In genomic region chr1:173122958-173123852, GRCh38 we compare ENCODE assay signal across 8 cellular contexts.
A peak's percentile ranks its signal among the peaks of the same experiment; 100 is the strongest.
DNase-seq lines count a peak whose midpoint lies in the region; ATAC-seq and TF ChIP-seq lines count a peak whose summit lies in the region.

No MANE protein-coding gene starts in this region.

- POLR2A ChIA-PET in Caco-2 (lab: Charles Lee): interaction anchor here (0.6 kb wide), 1 partner anchor 147 kb away, joined by 4 read pairs; no protein-coding TSS in a partner anchor
- POLR2A ChIA-PET in IMR-90 (lab: Charles Lee; ENCODE audit: unreplicated experiment): interaction anchor here (0.5 to 1.5 kb wide), 8 partner anchors 10 to 297 kb away, joined by 3 to 6 read pairs (median 4); no protein-coding TSS in a partner anchor

- H2BK20ac ChIP-seq in IMR-90 (ENCODE audit: low read depth, low read length): peak overlapping the region; percentile 94

- H4K91ac ChIP-seq in IMR-90 (ENCODE audit: insufficient read depth, low read depth, low read length): peak overlapping the region; percentile 96

- TF ChIP-seq CTCF in Caco-2 (IDR thresholded peaks at IDR 0.05; ENCODE audit: insufficient read depth in 1 of 2, low read depth in 1 of 2, low read length in 1 of 2, severe bottlenecking in 1 of 2, unreplicated experiment in 1 of 2): no peak
- TF ChIP-seq CTCF in IMR-90 (conservative IDR thresholded peaks at IDR 0.05; ENCODE audit: low read depth, low read length): no peak
- TF ChIP-seq CTCF in ascending aorta (IDR thresholded peaks at IDR 0.05): no peak
- no peak for TF ChIP-seq CTCF in progenitor cell of endocrine pancreas (IDR thresholded peaks at IDR 0.05; ENCODE audit: unreplicated experiment)

- peak overlapping the region; percentile 76 for H3K9ac ChIP-seq in IMR-90 (ENCODE audit: low read depth, low read length)

- H4K5ac ChIP-seq in IMR-90 (ENCODE audit: low read depth, low read length): peak overlapping the region; percentile 94

- peak overlapping the region; percentile 50 for H2AK9ac ChIP-seq in IMR-90 (replicated peaks; ENCODE audit: low read depth, low read length, poor library complexity)

- TSS peak; percentile 83 for BruUV-seq in Caco-2 (replicated peaks; lab: Mats Ljungman, UMichigan)
- BruUV-seq in IMR-90 (replicated peaks; lab: Mats Ljungman, UMichigan): no TSS peak

- H3K27me3 ChIP-seq in Caco-2 (replicated peaks; ENCODE audit: control insufficient read depth, insufficient read depth, low read length) (no peaks in the 10 kb centered on the region), IMR-90 (ENCODE audit: control insufficient read depth, insufficient read depth, low read length) (no peaks in the 10 kb centered on the region), ascending aorta (no peaks in the 10 kb centered on the region)

- H3K4me1 Mint-ChIP-seq in Caco-2 (ENCODE audit: low read depth, unreplicated experiment) (peaks cover 53% of the 10 kb centered on the region), progenitor cell of endocrine pancreas (ENCODE audit: low read depth) (peaks cover 37% of the 10 kb centered on the region)

- 10% methylated on average over 2 of the region's 12 CpGs; no CpG with 5 or more reads in 1 of the 2 experiments for WGBS in IMR-90 (ENCODE audit: extremely low coverage in 2 of 2, insufficient read length in 1 of 2), 2 experiments

- no peaks in the 10 kb centered on the region for H4K20me1 ChIP-seq in IMR-90 (ENCODE audit: insufficient read depth, low read length)

- peak overlapping the region; percentile 89 for H3K18ac ChIP-seq in IMR-90 (ENCODE audit: low read depth, low read length)

- H2AFZ ChIP-seq in IMR-90 (replicated peaks; ENCODE audit: low read length, poor library complexity): peak overlapping the region; percentile 88

- H3K23ac ChIP-seq in IMR-90 (ENCODE audit: low read depth, low read length): peak overlapping the region; percentile 95

- H3K9me3 ChIP-seq in Caco-2: peaks cover 5% of the 10 kb centered on the region; the same call in 1 of the 2 replicates
- H3K9me3 ChIP-seq in IMR-90 (ENCODE audit: control insufficient read depth, insufficient read depth, low read length): no peaks in the 10 kb centered on the region
- H3K9me3 ChIP-seq in ascending aorta: no peaks in the 10 kb centered on the region

- H3K4me1 ChIP-seq in Caco-2 (peaks cover 51% of the 10 kb centered on the region), IMR-90 (ENCODE audit: control insufficient read depth, insufficient read depth, low read length) (peaks cover 8% of the 10 kb centered on the region), ascending aorta (peaks cover 0 to 12% of the 10 kb centered on the region in 2 donors)

- no peaks in the 10 kb centered on the region for H3K27me3 Mint-ChIP-seq in Caco-2 (ENCODE audit: insufficient read depth, unreplicated experiment)
- H3K27me3 Mint-ChIP-seq in progenitor cell of endocrine pancreas: no peaks in the 10 kb centered on the region

- no peaks in the 10 kb centered on the region for H3K79me1 ChIP-seq in IMR-90 (ENCODE audit: low read depth in 1 of 2, low read length in 2 of 2)

- peaks cover 4% of the 10 kb centered on the region; the same call in 1 of the 2 replicates for H3K9me1 ChIP-seq in IMR-90 (ENCODE audit: insufficient read depth, low read length)

- TF ChIP-seq RAD21 in IMR-90 (IDR thresholded peaks at IDR 0.05; ENCODE audit: low read length): peak; percentile 9; the same call in 1 of the 2 replicates

- peak overlapping the region; percentile 97 for H2BK120ac ChIP-seq in IMR-90 (ENCODE audit: low read depth, low read length)

- in situ Hi-C loops in IMR-90 (cut with MboI; ENCODE audit: low sequenced_read_pairs): loop anchor here (10.0 kb wide), 1 partner anchor 58 kb away; no protein-coding TSS in a partner anchor

- CTCF ChIA-PET in Caco-2 (lab: Charles Lee) (interaction anchor here (1.1 to 1.2 kb wide), 2 partner anchors 9 to 147 kb away, joined by 3 to 5 read pairs; no protein-coding TSS in a partner anchor), IMR-90 (lab: Yijun Ruan, JAX) (interaction anchor here (0.5 to 1.8 kb wide), 7 partner anchors 56 to 306 kb away, joined by 3 to 6 read pairs (median 3); no protein-coding TSS in a partner anchor)

- H3K27ac Mint-ChIP-seq in Caco-2 (ENCODE audit: unreplicated experiment): peak overlapping the region; percentile 93
- peak overlapping the region; percentile 91 for H3K27ac Mint-ChIP-seq in progenitor cell of endocrine pancreas

- H3K36me3 Mint-ChIP-seq in Caco-2 (ENCODE audit: insufficient read depth, unreplicated experiment): peaks cover 7% of the 10 kb centered on the region
- peaks cover 2% of the 10 kb centered on the region for H3K36me3 Mint-ChIP-seq in progenitor cell of endocrine pancreas (ENCODE audit: insufficient read depth)

- peak overlapping the region; percentile 86 for H3K56ac ChIP-seq in IMR-90 (ENCODE audit: extremely low read depth, insufficient read depth, low read length)

- H3K36me3 ChIP-seq in Caco-2 (ENCODE audit: control insufficient read depth, insufficient read depth, low read length) (no peaks in the 10 kb centered on the region), IMR-90 (ENCODE audit: control insufficient read depth, insufficient read depth, low read length) (no peaks in the 10 kb centered on the region), ascending aorta (no peaks in the 10 kb centered on the region)

- H3K4me3 ChIP-seq in Caco-2 (ENCODE audit: low read depth, low read length) (no peak overlapping the region), IMR-90 (ENCODE audit: insufficient read depth, low read depth, low read length) (peak overlapping the region; percentile 27), ascending aorta (peak overlapping the region; percentile 33 to 52)

- H3K27ac ChIP-seq in IMR-90 (ENCODE audit: insufficient read depth, low read length): peak overlapping the region; percentile 87
- peak overlapping the region; percentile 59 to 62 for H3K27ac ChIP-seq in ascending aorta

- ATAC-seq in IMR-90 (ENCODE audit: low read depth) (peak; percentile 85), GM19452 (IDR thresholded peaks at IDR 0.05; ENCODE audit: unreplicated experiment) (no peak)

- H2BK5ac ChIP-seq in IMR-90 (ENCODE audit: low read depth, low read length, poor library complexity, severe bottlenecking): peak overlapping the region; percentile 88

- DNase-seq in Caco-2: peak; percentile 82 to 91
- DNase-seq in IMR-90: peak; percentile 95
- DNase-seq in ascending aorta (ENCODE audit: low spot score in 2 of 2): peak; percentile 13 to 82
- peak; percentile 63 for DNase-seq in hepatic stellate cell (ENCODE audit: low spot score)
- DNase-seq in progenitor cell of endocrine pancreas (ENCODE audit: low spot score, unreplicated experiment): no peak
- no peak for DNase-seq in NCI-H446 (lab: John Stamatoyannopoulos, UW)
- DNase-seq in NCI-H446 treated with DMSO at 0.1 percent for 48 hours (lab: John Stamatoyannopoulos, UW): no peak

- H3K14ac ChIP-seq in IMR-90 (replicated peaks; ENCODE audit: low read depth, low read length): peak overlapping the region; percentile 94

- H3K9me3 Mint-ChIP-seq in Caco-2 (ENCODE audit: unreplicated experiment) (peaks cover 16% of the 10 kb centered on the region), progenitor cell of endocrine pancreas (ENCODE audit: low read depth) (peaks cover 10% of the 10 kb centered on the region)

- intact Hi-C loops in Caco-2 (cut with micrococcal nuclease; ENCODE audit: unreplicated experiment): loop anchor here (2.0 to 5.0 kb wide), 2 partner anchors 152 to 236 kb away; no protein-coding TSS in a partner anchor
- intact Hi-C loops in IMR-90 (cut with micrococcal nuclease): loop anchor here (1.0 to 10.0 kb wide), 5 partner anchors 79 to 378 kb away; no protein-coding TSS in a partner anchor
- intact Hi-C loops in ascending aorta (cut with DNase I): no loop called here

- dilution Hi-C loops in IMR-90 (cut with HindIII; ENCODE audit: low sequenced_read_pairs, unreplicated experiment): no loop called here

- peak overlapping the region; percentile 95; the same call in 2 of the 3 replicates for H2BK15ac ChIP-seq in IMR-90 (ENCODE audit: low read depth, low read length)

- no peak for TF ChIP-seq POLR2A in IMR-90 (IDR thresholded peaks at IDR 0.05; ENCODE audit: low read depth, low read length)

- H4K8ac ChIP-seq in IMR-90 (ENCODE audit: low read depth in 2 of 2, low read length in 2 of 2): peak overlapping the region; percentile 80 to 92

- H3K4ac ChIP-seq in IMR-90 (ENCODE audit: low read depth, low read length): peak overlapping the region; percentile 95

- H2AK5ac ChIP-seq in IMR-90 (ENCODE audit: low read depth, low read length): peak overlapping the region; percentile 89

- H3K4me3 Mint-ChIP-seq in Caco-2 (ENCODE audit: unreplicated experiment) (peak overlapping the region; percentile 66), progenitor cell of endocrine pancreas (ENCODE audit: low read depth) (no peak overlapping the region)

- peak overlapping the region; percentile 75 for H3K4me2 ChIP-seq in IMR-90 (ENCODE audit: low read depth, low read length)

TF ChIP-seq in IMR-90, 13 proteins besides CTCF, POLR2A, EP300 and RAD21 (continues in another document):
- TF ChIP-seq NFE2L2 (IDR thresholded peaks at IDR 0.05; ENCODE audit: low read depth, low read length): no peak
- no peak for TF ChIP-seq MXI1 (IDR thresholded peaks at IDR 0.05; ENCODE audit: borderline replicate concordance, low read depth, low read length)
- TF ChIP-seq RCOR1 (IDR thresholded peaks at IDR 0.05; ENCODE audit: insufficient replicate concordance, low read length): no peak
- peak; percentile 96 for TF ChIP-seq CEBPB (IDR thresholded peaks at IDR 0.05; ENCODE audit: low read depth, low read length)
- TF ChIP-seq ELK1 (IDR thresholded peaks at IDR 0.05; ENCODE audit: borderline replicate concordance, low read depth, low read length): no peak
- TF ChIP-seq CHD1 (IDR thresholded peaks at IDR 0.05; ENCODE audit: low read depth, low read length): no peak
- TF ChIP-seq USF2 (IDR thresholded peaks at IDR 0.05; ENCODE audit: low read depth, low read length): no peak
- no peak for TF ChIP-seq BHLHE40 (IDR thresholded peaks at IDR 0.05; ENCODE audit: low read depth, low read length)
- peak; percentile 44 for TF ChIP-seq MAFK (IDR thresholded peaks at IDR 0.05; ENCODE audit: low read depth, low read length)

Comparison
In these comparisons a context has a peak if more than half of its experiments do, and no peak if none do; other contexts are left out.
1. DNase-seq: peak in Caco-2 (2 of 2), IMR-90 (single experiment), ascending aorta (2 of 2) and hepatic stellate cell (single experiment); none in progenitor cell of endocrine pancreas (single experiment), NCI-H446 (0 of 2) and NCI-H446 treated with DMSO at 0.1 percent for 48 hours (single experiment).